ENCODE assay signal across 13 cellular contexts in genomic region chr1:212727386-212728181, GRCh38. TPM values are rescaled to one million over a fixed set of nuclear protein-coding genes. Genes with fewer than 3 reads are reported as not detected.
DNase-seq lines count a peak whose midpoint lies in the region; ATAC-seq and TF ChIP-seq lines count a peak whose summit lies in the region.
"Had no signal": no experiment of that assay in that cellular context is flagged by ENCODE, and none has a peak within 500 bp of the region (broad histone marks: within the 10 kb centered on the region; RNA-seq: fewer than 3 reads in every experiment).

No MANE protein-coding gene starts in this region.

- peaks cover 2% of the 10 kb centered on the region for H3K36me3 Mint-ChIP-seq in MCF 10A (ENCODE audit: insufficient read depth, unreplicated experiment)
- H3K36me3 Mint-ChIP-seq in activated CD4-positive, alpha-beta memory T cell treated with anti-CD3 and anti-CD28 coated beads, Interleukin-2, amount 10 ng/mL, durations not matched to agents 7 days and 5 days (ENCODE audit: low read depth): peaks cover 35% of the 10 kb centered on the region

- TF ChIP-seq EP300 in upper lobe of left lung (IDR thresholded peaks at IDR 0.05): no peak

- H3K4me3 ChIP-seq in breast epithelium (no peak overlapping the region), upper lobe of left lung (no peak overlapping the region)

- H3K27ac Mint-ChIP-seq in MCF 10A (ENCODE audit: low read depth, unreplicated experiment): peak overlapping the region; percentile 91
- H3K27ac Mint-ChIP-seq in activated CD4-positive, alpha-beta memory T cell treated with anti-CD3 and anti-CD28 coated beads, Interleukin-2, amount 10 ng/mL, durations not matched to agents 7 days and 5 days: peak overlapping the region; percentile 27

- H3K9me3 ChIP-seq in breast epithelium: no peaks in the 10 kb centered on the region
- no peaks in the 10 kb centered on the region for H3K9me3 ChIP-seq in upper lobe of left lung

- BruUV-seq in MCF 10A (replicated peaks; lab: Mats Ljungman, UMichigan): no TSS peak

- TF ChIP-seq CTCF in MCF 10A (IDR thresholded peaks at IDR 0.05; ENCODE audit: unreplicated experiment) (no peak), breast epithelium (IDR thresholded peaks at IDR 0.05) (no peak), upper lobe of left lung (IDR thresholded peaks at IDR 0.05) (no peak)

- no peaks in the 10 kb centered on the region for H3K27me3 Mint-ChIP-seq in MCF 10A (ENCODE audit: insufficient read depth, unreplicated experiment)
- H3K27me3 Mint-ChIP-seq in activated CD4-positive, alpha-beta memory T cell treated with anti-CD3 and anti-CD28 coated beads, Interleukin-2, amount 10 ng/mL, durations not matched to agents 7 days and 5 days: no peaks in the 10 kb centered on the region

- H3K4me3 Mint-ChIP-seq in MCF 10A (ENCODE audit: unreplicated experiment): no peak overlapping the region
- no peak overlapping the region for H3K4me3 Mint-ChIP-seq in activated CD4-positive, alpha-beta memory T cell treated with anti-CD3 and anti-CD28 coated beads, Interleukin-2, amount 10 ng/mL, durations not matched to agents 7 days and 5 days

- peaks cover 21% of the 10 kb centered on the region for H3K4me1 Mint-ChIP-seq in MCF 10A (ENCODE audit: insufficient read depth, unreplicated experiment)
- peaks cover 67% of the 10 kb centered on the region for H3K4me1 Mint-ChIP-seq in activated CD4-positive, alpha-beta memory T cell treated with anti-CD3 and anti-CD28 coated beads, Interleukin-2, amount 10 ng/mL, durations not matched to agents 7 days and 5 days

- no peaks in the 10 kb centered on the region for H3K4me1 ChIP-seq in breast epithelium
- H3K4me1 ChIP-seq in upper lobe of left lung: no peaks in the 10 kb centered on the region

- no peaks in the 10 kb centered on the region for H3K9me3 Mint-ChIP-seq in MCF 10A (ENCODE audit: unreplicated experiment)
- H3K9me3 Mint-ChIP-seq in activated CD4-positive, alpha-beta memory T cell treated with anti-CD3 and anti-CD28 coated beads, Interleukin-2, amount 10 ng/mL, durations not matched to agents 7 days and 5 days: peaks cover 10% of the 10 kb centered on the region

- DNase-seq in MCF 10A (ENCODE audit: unreplicated experiment): peak; percentile 89
- no peak for DNase-seq in breast epithelium (ENCODE audit: low spot score in 2 of 2)
- peak; percentile 49 for DNase-seq in activated CD4-positive, alpha-beta memory T cell treated with anti-CD3 and anti-CD28 coated beads, Interleukin-2, amount 10 ng/mL, durations not matched to agents 7 days and 5 days
- DNase-seq in glomerular visceral epithelial cell (ENCODE audit: extremely low spot score): peak; percentile 86
- no peak for DNase-seq in upper lobe of left lung
- DNase-seq in DMS153 treated with DMSO at 0.1 percent for 48 hours (lab: John Stamatoyannopoulos, UW; ENCODE audit: unreplicated experiment): no peak
- DNase-seq: H7; islet precursor cell; NCI-H446 treated with DMSO at 0.1 percent for 48 hours; stimulated activated CD4-positive, alpha-beta T cell treated with anti-CD3 and anti-CD28 coated beads, Interleukin-15, amount 100 ng/mL, for 24 hours had no signal

- no peak for TF ChIP-seq POLR2A in breast epithelium (IDR thresholded peaks at IDR 0.05)
- TF ChIP-seq POLR2A in upper lobe of left lung (IDR thresholded peaks at IDR 0.05): no peak

- H3K36me3 ChIP-seq in breast epithelium: no peaks in the 10 kb centered on the region
- H3K36me3 ChIP-seq in upper lobe of left lung: no peaks in the 10 kb centered on the region

- intact Hi-C loops in MCF 10A (cut with micrococcal nuclease): no loop called here
- intact Hi-C loops in breast epithelium (cut with DNase I; ENCODE audit: low total_unique reads): no loop called here

- POLR2A ChIA-PET in MCF 10A (lab: Yijun Ruan, JAX): interaction anchor here (0.6 to 0.9 kb wide), 2 partner anchors 10 to 120 kb away, joined by 3 read pairs; no protein-coding TSS in a partner anchor
- POLR2A ChIA-PET in activated CD4-positive, alpha-beta memory T cell treated with anti-CD3 and anti-CD28 coated beads, Interleukin-2, amount 10 ng/mL, durations not matched to agents 7 days and 5 days (lab: Charles Lee): interaction anchor here (0.7 to 1.1 kb wide), 2 partner anchors 9 to 30 kb away, joined by 3 read pairs; no protein-coding TSS in a partner anchor

- H3K27me3 ChIP-seq in breast epithelium (no peaks in the 10 kb centered on the region), upper lobe of left lung (no peaks in the 10 kb centered on the region)

- CTCF ChIA-PET in MCF 10A (lab: Yijun Ruan, JAX): interaction anchor here (0.5 to 2.8 kb wide), 7 partner anchors 14 to 292 kb away, joined by 3 to 15 read pairs (median 4); no protein-coding TSS in a partner anchor
- CTCF ChIA-PET in activated CD4-positive, alpha-beta memory T cell treated with anti-CD3 and anti-CD28 coated beads, Interleukin-2, amount 10 ng/mL, durations not matched to agents 7 days and 5 days (lab: Charles Lee): interaction anchor here (0.9 to 1.2 kb wide), 3 partner anchors 17 to 22 kb away, joined by 3 to 6 read pairs (median 4); no protein-coding TSS in a partner anchor

- peak; percentile 55 to 81 for ATAC-seq in upper lobe of left lung (ENCODE audit: low FRiP score in 2 of 2)
- ATAC-seq in HG02588 (IDR thresholded peaks at IDR 0.05; ENCODE audit: unreplicated experiment): no peak
- no peak for ATAC-seq in GM18870 (IDR thresholded peaks at IDR 0.05; ENCODE audit: unreplicated experiment)
- ATAC-seq: Right ventricle myocardium inferior had no signal

- 71 to 77% methylated on average over 13 of the region's 13 CpGs for WGBS in upper lobe of left lung, 2 donors

- H3K27ac ChIP-seq in breast epithelium (no peak overlapping the region), upper lobe of left lung (no peak overlapping the region)

RNA-seq across cellular contexts. Expression of gene BATF3, which starts 27.9 kb away (rescaled TPM):
- total RNA-seq in MCF 10A (2022) (0.96 and 1.5 TPM in 2 replicates), breast epithelium (1 to 10 TPM; 1.0 to 7.5 (median 1.9) TPM), upper lobe of left lung (10 to 100 TPM in 2 of 6 donors, 1 to 10 TPM in 4; 2.6 to 14.1 (median 9.4) TPM)
- 10 to 100 TPM; 56.5 to 56.7 TPM for total RNA-seq in activated CD4-positive, alpha-beta memory T cell treated with anti-CD3 and anti-CD28 coated beads, Interleukin-2, amount 10 ng/mL, durations not matched to agents 7 days and 5 days

Comparison
In these comparisons a context has a peak if more than half of its experiments do, and no peak if none do; other contexts are left out.
1. DNase-seq: peak in MCF 10A (single experiment), activated CD4-positive, alpha-beta memory T cell treated with anti-CD3 and anti-CD28 coated beads, Interleukin-2, amount 10 ng/mL, durations not matched to agents 7 days and 5 days (single experiment) and glomerular visceral epithelial cell (single experiment); none in breast epithelium (0 of 2), upper lobe of left lung (0 of 2) and DMS153 treated with DMSO at 0.1 percent for 48 hours (single experiment).
2. ATAC-seq: peak in upper lobe of left lung (2 of 2); none in HG02588 (single experiment) and GM18870 (single experiment).